16 cellular contexts compared by ENCODE assay signal in the genomic region with DNA sequence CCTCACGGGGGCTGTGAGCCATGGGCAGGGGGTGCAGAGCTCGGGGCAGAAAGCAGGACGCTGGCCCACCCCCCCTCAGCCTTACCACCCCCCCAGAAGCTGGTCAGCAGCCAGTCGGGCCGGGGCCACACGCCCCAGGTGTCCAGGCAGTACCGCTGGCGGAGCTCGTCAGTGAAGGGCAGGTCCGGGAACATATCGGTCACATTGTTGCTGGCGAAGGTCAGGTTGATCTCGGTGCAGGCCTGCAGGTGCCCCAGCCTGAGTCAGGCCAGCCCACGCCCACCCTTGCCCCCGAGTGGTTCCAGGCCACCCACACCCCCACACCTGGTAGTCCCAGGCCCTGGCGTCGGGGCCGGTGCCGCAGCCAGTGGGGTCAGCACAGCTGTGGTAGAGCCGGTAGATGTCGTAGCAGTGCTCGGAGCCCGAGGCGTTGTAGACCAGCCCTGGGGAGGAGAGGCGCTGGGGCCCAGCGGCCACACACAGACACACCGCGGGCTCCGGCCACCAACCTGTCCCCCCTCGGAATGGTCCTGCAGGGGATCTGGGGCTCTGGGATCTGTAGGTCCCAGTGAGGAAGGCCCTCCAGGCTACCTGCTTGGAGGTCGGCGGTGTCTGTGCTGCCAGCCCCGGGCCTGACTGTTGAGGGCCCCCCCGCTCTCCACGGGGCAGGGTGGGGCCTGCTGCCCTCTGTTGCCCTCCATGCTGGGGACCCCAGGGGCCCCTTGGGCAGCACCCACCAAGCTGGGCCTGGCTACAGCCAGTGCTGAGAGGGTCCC. TPM values are rescaled to one million over a fixed set of nuclear protein-coding genes. Genes with fewer than 3 reads are reported as not detected.
DNase-seq lines count a peak whose midpoint lies in the region; ATAC-seq, FAIRE-seq and TF ChIP-seq lines count a peak whose summit lies in the region.
"Had no signal": no experiment of that assay in that cellular context is flagged by ENCODE, and none has a peak within 500 bp of the region (broad histone marks: within the 10 kb centered on the region; RNA-seq: fewer than 3 reads in every experiment).

No MANE protein-coding gene starts in this region.

- intact Hi-C loops in HepG2 (cut with micrococcal nuclease; ENCODE audit: unreplicated experiment): loop anchor here (10.0 kb wide), 1 partner anchor 63 kb away; a partner anchor contains a TSS
- intact Hi-C loops in right lobe of liver (cut with DNase I): no loop called here

- in situ Hi-C loops in HepG2 (cut with HindIII; ENCODE audit: extremely low pct_ligation_motif_present, low pct_unique_long_range_greater_than_20kb) (loop anchor here (5.0 kb wide), 1 partner anchor 115 kb away; a partner anchor contains a TSS), GM13976 (cut with MboI; ENCODE audit: low sequenced_read_pairs, unreplicated experiment) (no loop called here)

- no peak overlapping the region for H2AFZ ChIP-seq in HepG2 (ENCODE audit: low read length)

- TF ChIP-seq EP300 in HepG2 (IDR thresholded peaks at IDR 0.05; ENCODE audit: low read depth in 2 of 2, low read length in 2 of 2): no peak
- TF ChIP-seq EP300 in HepG2 (CRISPR knock-in tag; IDR thresholded peaks at IDR 0.05; ENCODE audit: borderline replicate concordance): no peak

- TF ChIP-seq CTCF in HepG2 (CRISPR knock-in tag; IDR thresholded peaks at IDR 0.05) (peak; percentile 68), right lobe of liver (IDR thresholded peaks at IDR 0.05) (no peak), GM13976 (IDR thresholded peaks at IDR 0.05; ENCODE audit: borderline replicate concordance, control extremely low read depth, extremely low read depth, insufficient read depth, missing control alignments) (no peak), VCaP (conservative IDR thresholded peaks at IDR 0.05) (no peak)

- peak overlapping the region; percentile 82 for H3K4me2 ChIP-seq in HepG2 (ENCODE audit: low read depth, low read length)

- peak overlapping the region; percentile 56 for H3K9ac ChIP-seq in HepG2 (ENCODE audit: insufficient read depth, low read depth, low read length)

- WGBS in HepG2 (ENCODE audit: low lambda C conversion rate): 50% methylated on average over 1 of the region's 35 CpGs
- 87% methylated on average over 3 of the region's 35 CpGs for WGBS in right lobe of liver (ENCODE audit: insufficient coverage, low coverage, low lambda C conversion rate, missing lambda C conversion rate)

- POLR2A ChIA-PET in HepG2 (lab: Yijun Ruan, JAX): interaction anchor here (0.6 to 1.4 kb wide), 7 partner anchors 15 to 130 kb away, joined by 3 to 8 read pairs (median 3); a partner anchor contains a TSS

- FAIRE-seq in HepG2 (lab: Jason Lieb, UNC): no peak

- H3K27ac ChIP-seq in HepG2 (ENCODE audit: extremely low read length, insufficient read depth, low read length): peak overlapping the region; percentile 63
- H3K27ac ChIP-seq in right lobe of liver: no peak overlapping the region
- H3K27ac ChIP-seq in VCaP: peak overlapping the region; percentile 91

- no peak for TF ChIP-seq POLR2A in HepG2 (IDR thresholded peaks at IDR 0.05; ENCODE audit: insufficient read depth in 1 of 2, low read depth in 2 of 2, low read length in 2 of 2)
- TF ChIP-seq POLR2A in right lobe of liver (IDR thresholded peaks at IDR 0.05): no peak

- no peaks in the 10 kb centered on the region for H3K27me3 ChIP-seq in HepG2 (ENCODE audit: control insufficient read depth in 1 of 2, insufficient read depth in 2 of 2, low read length in 2 of 2)
- no peaks in the 10 kb centered on the region for H3K27me3 ChIP-seq in right lobe of liver

- no peaks in the 10 kb centered on the region for H3K9me3 ChIP-seq in HepG2 (ENCODE audit: low read length)
- H3K9me3 ChIP-seq in right lobe of liver: no peaks in the 10 kb centered on the region

- BruUV-seq in HepG2 (replicated peaks; lab: Mats Ljungman, UMichigan): no TSS peak

- CTCF ChIA-PET in HepG2 (lab: Yijun Ruan, JAX; ENCODE audit: low intra/inter-chr PET ratio, low total read pairs): no interaction called here

- peak; percentile 44; the same call in 1 of the 2 replicates for TF ChIP-seq RAD21 in HepG2 (CRISPR knock-in tag; IDR thresholded peaks at IDR 0.05)

- no peaks in the 10 kb centered on the region for H3K79me2 ChIP-seq in HepG2 (ENCODE audit: insufficient read depth, low read length)

- H3K4me3 ChIP-seq in HepG2 (replicated peaks in 1 of 3; ENCODE audit: insufficient read depth in 1 of 3, low read depth in 2 of 3, low read length in 3 of 3) (peak overlapping the region; percentile 45 to 73 (median 51); a peak in 5 of 6 replicates), right lobe of liver (no peak overlapping the region)

- no peaks in the 10 kb centered on the region for H4K20me1 ChIP-seq in HepG2 (ENCODE audit: insufficient read depth, low read length)

- H3K36me3 ChIP-seq in HepG2 (replicated peaks in 1 of 2; ENCODE audit: control insufficient read depth in 1 of 2, insufficient read depth in 2 of 2, low read length in 2 of 2): peaks cover 3 to 14% of the 10 kb centered on the region in 2 experiments; a peak in 2 of 5 replicates
- H3K36me3 ChIP-seq in right lobe of liver: peaks cover 0 to 10% (median 3%) of the 10 kb centered on the region in 4 donors

- peaks cover 58% of the 10 kb centered on the region for H3K4me1 ChIP-seq in HepG2 (ENCODE audit: insufficient read depth, low read length)
- H3K4me1 ChIP-seq in right lobe of liver: peaks cover 0 to 4% (median 1%) of the 10 kb centered on the region in 4 donors

- DNase-seq in HepG2 (ENCODE audit: low spot score) (peak; percentile 31), right lobe of liver (no peak), GM13976 (ENCODE audit: low spot score) (peak; percentile 15), midbrain (lab: John Stamatoyannopoulos, UW) (no peak), NCI-H1105 treated with DMSO at 0.1 percent for 48 hours (lab: John Stamatoyannopoulos, UW) (no peak)
- no peak for DNase-seq in stimulated activated CD4-positive, alpha-beta T cell treated with anti-CD3 and anti-CD28 coated beads, Interleukin-1b, Interleukin-23, amount 100 ng/mL, for 48 hours
- DNase-seq: ACHN; C1 segment of cervical spinal cord; CD4-positive, alpha-beta T cell; DND-41; GDM1 had no signal

- ATAC-seq in HepG2 (peak; percentile 78), right lobe of liver (no peak)
- ATAC-seq: HCT116 had no signal

RNA-seq across cellular contexts. Expression of a gene that starts 2.6 kb away (rescaled TPM):
- total RNA-seq in HepG2 (2016; rRNA removed; fragmentation: Illumina TruSeq; extraction: Trizol): 0.66 and 1.2 TPM in 2 replicates
- 0.91 and 1.4 TPM in 2 replicates for total RNA-seq in HepG2 (2016; cell fraction: cytosol; rRNA removed; fragmentation: Illumina TruSeq; extraction: Trizol; ENCODE audit: low read depth)
- total RNA-seq in HepG2 (2016; cell fraction: insoluble cytoplasmic fraction; rRNA removed; fragmentation: Illumina TruSeq; extraction: Trizol): 0.65 and 0.95 TPM in 2 replicates
- total RNA-seq in HepG2 (2016; cell fraction: membrane; rRNA removed; fragmentation: Illumina TruSeq; extraction: Trizol): 0.83 TPM in 2 replicates
- 0.97 and 1.4 TPM in 2 replicates for total RNA-seq in HepG2 (2016; cell fraction: nucleus; rRNA removed; fragmentation: Illumina TruSeq; extraction: Trizol)
- 4.5 and 6.5 TPM in 2 replicates for polyA plus RNA-seq in HepG2 (2011; rRNA removed)
- polyA plus RNA-seq in HepG2 (2011; cell fraction: cytosol; rRNA removed): 1.9 and 3.2 TPM in 2 replicates
- polyA plus RNA-seq in HepG2 (2011; cell fraction: nucleus; rRNA removed): 28.6 and 38.6 TPM in 2 replicates
- polyA plus RNA-seq in HepG2 (2012): 3.1 and 4.5 TPM in 2 replicates
- 0.95 and 1.3 TPM in 2 replicates for polyA plus RNA-seq in HepG2 (2016; cell fraction: cytosol; fragmentation: Illumina TruSeq; extraction: Trizol; ENCODE audit: low read depth)
- polyA plus RNA-seq in HepG2 (2016; cell fraction: insoluble cytoplasmic fraction; fragmentation: Illumina TruSeq; extraction: Trizol; ENCODE audit: low read depth): 0.72 and 1.0 TPM in 2 replicates
- polyA plus RNA-seq in HepG2 (2016; cell fraction: membrane; fragmentation: Illumina TruSeq; extraction: Trizol; ENCODE audit: low read depth): 0.70 and 0.74 TPM in 2 replicates
- polyA plus RNA-seq in HepG2 (2016; cell fraction: nucleus; fragmentation: Illumina TruSeq; extraction: Trizol; ENCODE audit: insufficient read depth, low read depth): 4.6 and 5.3 TPM in 2 replicates
- polyA minus RNA-seq in HepG2 (2011; rRNA and poly(A)+ RNA removed; ENCODE audit: low replicate concordance): 3.4 and 95.8 TPM in 2 replicates
- polyA minus RNA-seq in HepG2 (2011; cell fraction: cytosol; rRNA and poly(A)+ RNA removed): 1.5 and 1.6 TPM in 2 replicates
- 1.9 and 2.3 TPM in 2 replicates for polyA minus RNA-seq in HepG2 (2011; cell fraction: nucleus; rRNA and poly(A)+ RNA removed)
- 10 to 100 TPM; 62.2 to 86.2 (median 66.2) TPM for total RNA-seq in right lobe of liver

RNA-seq across cellular contexts. Expression of a gene that starts 25.2 kb away (rescaled TPM):
- 19.0 and 48.9 TPM in 2 replicates for total RNA-seq in HepG2 (2016; rRNA removed; fragmentation: Illumina TruSeq; extraction: Trizol)
- 9.3 and 10.3 TPM in 2 replicates for total RNA-seq in HepG2 (2016; cell fraction: cytosol; rRNA removed; fragmentation: Illumina TruSeq; extraction: Trizol; ENCODE audit: low read depth)
- total RNA-seq in HepG2 (2016; cell fraction: insoluble cytoplasmic fraction; rRNA removed; fragmentation: Illumina TruSeq; extraction: Trizol): 17.2 and 48.2 TPM in 2 replicates
- total RNA-seq in HepG2 (2016; cell fraction: membrane; rRNA removed; fragmentation: Illumina TruSeq; extraction: Trizol): 17.0 and 19.9 TPM in 2 replicates
- total RNA-seq in HepG2 (2016; cell fraction: nucleus; rRNA removed; fragmentation: Illumina TruSeq; extraction: Trizol): 44.7 and 51.0 TPM in 2 replicates
- 59.5 and 60.6 TPM in 2 replicates for polyA plus RNA-seq in HepG2 (2011; rRNA removed)
- 48.6 and 64.5 TPM in 2 replicates for polyA plus RNA-seq in HepG2 (2011; cell fraction: cytosol; rRNA removed)
- polyA plus RNA-seq in HepG2 (2011; cell fraction: nucleus; rRNA removed): 146 and 162 TPM in 2 replicates
- 30.5 and 38.6 TPM in 2 replicates for polyA plus RNA-seq in HepG2 (2012)
- polyA plus RNA-seq in HepG2 (2016; cell fraction: cytosol; fragmentation: Illumina TruSeq; extraction: Trizol; ENCODE audit: low read depth): 6.7 and 6.8 TPM in 2 replicates
- 16.2 and 18.3 TPM in 2 replicates for polyA plus RNA-seq in HepG2 (2016; cell fraction: insoluble cytoplasmic fraction; fragmentation: Illumina TruSeq; extraction: Trizol; ENCODE audit: low read depth)
- polyA plus RNA-seq in HepG2 (2016; cell fraction: membrane; fragmentation: Illumina TruSeq; extraction: Trizol; ENCODE audit: low read depth): 11.2 and 12.8 TPM in 2 replicates
- polyA plus RNA-seq in HepG2 (2016; cell fraction: nucleus; fragmentation: Illumina TruSeq; extraction: Trizol; ENCODE audit: insufficient read depth, low read depth): 78.7 and 83.1 TPM in 2 replicates
- 71.9 and 74.1 TPM in 2 replicates for polyA minus RNA-seq in HepG2 (2011; rRNA and poly(A)+ RNA removed; ENCODE audit: low replicate concordance)
- 24.7 and 26.8 TPM in 2 replicates for polyA minus RNA-seq in HepG2 (2011; cell fraction: cytosol; rRNA and poly(A)+ RNA removed)
- polyA minus RNA-seq in HepG2 (2011; cell fraction: nucleus; rRNA and poly(A)+ RNA removed): 40.9 and 45.3 TPM in 2 replicates
- 10 to 100 TPM; 24.0 to 39.1 (median 28.8) TPM for total RNA-seq in right lobe of liver

RNA-seq across cellular contexts. Expression of a gene that starts 27.0 kb away (rescaled TPM):
- total RNA-seq in HepG2 (2016; rRNA removed; fragmentation: Illumina TruSeq; extraction: Trizol) (not detected in 2 replicates), right lobe of liver (not detected)
- total RNA-seq in HepG2 (2016; cell fraction: cytosol; rRNA removed; fragmentation: Illumina TruSeq; extraction: Trizol; ENCODE audit: low read depth): not detected in 2 replicates
- not detected in 2 replicates for total RNA-seq in HepG2 (2016; cell fraction: insoluble cytoplasmic fraction; rRNA removed; fragmentation: Illumina TruSeq; extraction: Trizol)
- not detected in 2 replicates for total RNA-seq in HepG2 (2016; cell fraction: membrane; rRNA removed; fragmentation: Illumina TruSeq; extraction: Trizol)
- 0.09 TPM in 1 of 2 replicates, not detected in the other for total RNA-seq in HepG2 (2016; cell fraction: nucleus; rRNA removed; fragmentation: Illumina TruSeq; extraction: Trizol)
- polyA plus RNA-seq in HepG2 (2011; rRNA removed): 0.05 and 0.13 TPM in 2 replicates
- 0.04 and 0.16 TPM in 2 replicates for polyA plus RNA-seq in HepG2 (2011; cell fraction: cytosol; rRNA removed)
- 0.64 and 1.3 TPM in 2 replicates for polyA plus RNA-seq in HepG2 (2011; cell fraction: nucleus; rRNA removed)
- polyA plus RNA-seq in HepG2 (2012): 0.32 and 0.40 TPM in 2 replicates
- not detected in 2 replicates for polyA plus RNA-seq in HepG2 (2016; cell fraction: cytosol; fragmentation: Illumina TruSeq; extraction: Trizol; ENCODE audit: low read depth)
- not detected in 2 replicates for polyA plus RNA-seq in HepG2 (2016; cell fraction: insoluble cytoplasmic fraction; fragmentation: Illumina TruSeq; extraction: Trizol; ENCODE audit: low read depth)
- not detected in 2 replicates for polyA plus RNA-seq in HepG2 (2016; cell fraction: membrane; fragmentation: Illumina TruSeq; extraction: Trizol; ENCODE audit: low read depth)
- polyA plus RNA-seq in HepG2 (2016; cell fraction: nucleus; fragmentation: Illumina TruSeq; extraction: Trizol; ENCODE audit: insufficient read depth, low read depth): not detected in 2 replicates
- polyA minus RNA-seq in HepG2 (2011; rRNA and poly(A)+ RNA removed; ENCODE audit: low replicate concordance): 0.05 and 0.06 TPM in 2 replicates
- polyA minus RNA-seq in HepG2 (2011; cell fraction: cytosol; rRNA and poly(A)+ RNA removed): not detected in 2 replicates
- 0.39 TPM in 1 of 2 replicates, not detected in the other for polyA minus RNA-seq in HepG2 (2011; cell fraction: nucleus; rRNA and poly(A)+ RNA removed)
- total RNA-seq: A172; CD4-positive, alpha-beta T cell; H4 had no signal
- polyA plus RNA-seq: IgD-negative memory B cell had no signal

RNA-seq across cellular contexts. Expression of a gene that starts 34.7 kb away (rescaled TPM):
- 6.2 and 6.4 TPM in 2 replicates for total RNA-seq in HepG2 (2016; rRNA removed; fragmentation: Illumina TruSeq; extraction: Trizol)
- 1.7 and 1.8 TPM in 2 replicates for total RNA-seq in HepG2 (2016; cell fraction: cytosol; rRNA removed; fragmentation: Illumina TruSeq; extraction: Trizol; ENCODE audit: low read depth)
- total RNA-seq in HepG2 (2016; cell fraction: insoluble cytoplasmic fraction; rRNA removed; fragmentation: Illumina TruSeq; extraction: Trizol): 4.5 and 6.7 TPM in 2 replicates
- total RNA-seq in HepG2 (2016; cell fraction: membrane; rRNA removed; fragmentation: Illumina TruSeq; extraction: Trizol): 3.0 and 3.1 TPM in 2 replicates
- 4.9 and 5.4 TPM in 2 replicates for total RNA-seq in HepG2 (2016; cell fraction: nucleus; rRNA removed; fragmentation: Illumina TruSeq; extraction: Trizol)
- 5.4 and 6.0 TPM in 2 replicates for polyA plus RNA-seq in HepG2 (2011; rRNA removed)
- 3.8 and 4.1 TPM in 2 replicates for polyA plus RNA-seq in HepG2 (2011; cell fraction: cytosol; rRNA removed)
- polyA plus RNA-seq in HepG2 (2011; cell fraction: nucleus; rRNA removed): 43.5 and 57.7 TPM in 2 replicates
- polyA plus RNA-seq in HepG2 (2012): 4.9 and 5.0 TPM in 2 replicates
- polyA plus RNA-seq in HepG2 (2016; cell fraction: cytosol; fragmentation: Illumina TruSeq; extraction: Trizol; ENCODE audit: low read depth): 1.1 and 1.2 TPM in 2 replicates
- 6.4 and 8.8 TPM in 2 replicates for polyA plus RNA-seq in HepG2 (2016; cell fraction: insoluble cytoplasmic fraction; fragmentation: Illumina TruSeq; extraction: Trizol; ENCODE audit: low read depth)
- 3.0 and 3.6 TPM in 2 replicates for polyA plus RNA-seq in HepG2 (2016; cell fraction: membrane; fragmentation: Illumina TruSeq; extraction: Trizol; ENCODE audit: low read depth)
- 22.7 and 23.1 TPM in 2 replicates for polyA plus RNA-seq in HepG2 (2016; cell fraction: nucleus; fragmentation: Illumina TruSeq; extraction: Trizol; ENCODE audit: insufficient read depth, low read depth)
- polyA minus RNA-seq in HepG2 (2011; rRNA and poly(A)+ RNA removed; ENCODE audit: low replicate concordance): 2.2 and 5.1 TPM in 2 replicates
- polyA minus RNA-seq in HepG2 (2011; cell fraction: cytosol; rRNA and poly(A)+ RNA removed): 3.0 and 3.2 TPM in 2 replicates
- 5.6 and 7.1 TPM in 2 replicates for polyA minus RNA-seq in HepG2 (2011; cell fraction: nucleus; rRNA and poly(A)+ RNA removed)
- 1 to 10 TPM; 1.3 to 4.9 (median 1.9) TPM for total RNA-seq in right lobe of liver

RNA-seq across cellular contexts. Expression of a gene that starts 41.6 kb away (rescaled TPM):
- total RNA-seq in HepG2 (2016; rRNA removed; fragmentation: Illumina TruSeq; extraction: Trizol) (35.9 and 42.8 TPM in 2 replicates), right lobe of liver (under 1 TPM in 5 of 6 experiments, not detected in 1; 0.05 to 0.43 (median 0.22) TPM)
- 7.0 and 7.1 TPM in 2 replicates for total RNA-seq in HepG2 (2016; cell fraction: cytosol; rRNA removed; fragmentation: Illumina TruSeq; extraction: Trizol; ENCODE audit: low read depth)
- 34.9 and 42.2 TPM in 2 replicates for total RNA-seq in HepG2 (2016; cell fraction: insoluble cytoplasmic fraction; rRNA removed; fragmentation: Illumina TruSeq; extraction: Trizol)
- 29.9 and 31.6 TPM in 2 replicates for total RNA-seq in HepG2 (2016; cell fraction: membrane; rRNA removed; fragmentation: Illumina TruSeq; extraction: Trizol)
- 23.7 and 28.1 TPM in 2 replicates for total RNA-seq in HepG2 (2016; cell fraction: nucleus; rRNA removed; fragmentation: Illumina TruSeq; extraction: Trizol)
- 18.7 and 21.9 TPM in 2 replicates for polyA plus RNA-seq in HepG2 (2011; rRNA removed)
- polyA plus RNA-seq in HepG2 (2011; cell fraction: cytosol; rRNA removed): 16.4 and 40.1 TPM in 2 replicates
- polyA plus RNA-seq in HepG2 (2011; cell fraction: nucleus; rRNA removed): 28.3 and 52.1 TPM in 2 replicates
- 12.0 and 19.0 TPM in 2 replicates for polyA plus RNA-seq in HepG2 (2012)
- polyA plus RNA-seq in HepG2 (2016; cell fraction: cytosol; fragmentation: Illumina TruSeq; extraction: Trizol; ENCODE audit: low read depth): 6.8 and 7.6 TPM in 2 replicates
- 33.9 and 39.2 TPM in 2 replicates for polyA plus RNA-seq in HepG2 (2016; cell fraction: insoluble cytoplasmic fraction; fragmentation: Illumina TruSeq; extraction: Trizol; ENCODE audit: low read depth)
- polyA plus RNA-seq in HepG2 (2016; cell fraction: membrane; fragmentation: Illumina TruSeq; extraction: Trizol; ENCODE audit: low read depth): 23.3 and 27.0 TPM in 2 replicates
- 44.9 and 46.9 TPM in 2 replicates for polyA plus RNA-seq in HepG2 (2016; cell fraction: nucleus; fragmentation: Illumina TruSeq; extraction: Trizol; ENCODE audit: insufficient read depth, low read depth)
- polyA minus RNA-seq in HepG2 (2011; rRNA and poly(A)+ RNA removed; ENCODE audit: low replicate concordance): 38.7 and 55.4 TPM in 2 replicates
- polyA minus RNA-seq in HepG2 (2011; cell fraction: cytosol; rRNA and poly(A)+ RNA removed): 18.6 and 32.8 TPM in 2 replicates
- polyA minus RNA-seq in HepG2 (2011; cell fraction: nucleus; rRNA and poly(A)+ RNA removed): 7.3 and 8.6 TPM in 2 replicates

Comparison
In these comparisons a context has a peak if more than half of its experiments do, and no peak if none do; other contexts are left out.
1. DNase-seq: peak in HepG2 (single experiment) and GM13976 (single experiment); none in right lobe of liver (0 of 3), stimulated activated CD4-positive, alpha-beta T cell treated with anti-CD3 and anti-CD28 coated beads, Interleukin-1b, Interleukin-23, amount 100 ng/mL, for 48 hours (single experiment), midbrain (single experiment) and NCI-H1105 treated with DMSO at 0.1 percent for 48 hours (single experiment).
2. H3K27ac ChIP-seq: peak in HepG2 (single experiment) and VCaP (single experiment); none in right lobe of liver (0 of 3).
3. H3K4me3 ChIP-seq: peak in HepG2 (3 of 3); none in right lobe of liver (0 of 3).
4. RNA of a gene that starts 2.6 kb away (total RNA-seq): 62.2 to 86.2 TPM in right lobe of liver; 0.65 to 1.4 TPM in HepG2; every median in the first group is over 10 times any median in the second.